ENCODE assay signal across 17 cellular contexts in the genomic region with DNA sequence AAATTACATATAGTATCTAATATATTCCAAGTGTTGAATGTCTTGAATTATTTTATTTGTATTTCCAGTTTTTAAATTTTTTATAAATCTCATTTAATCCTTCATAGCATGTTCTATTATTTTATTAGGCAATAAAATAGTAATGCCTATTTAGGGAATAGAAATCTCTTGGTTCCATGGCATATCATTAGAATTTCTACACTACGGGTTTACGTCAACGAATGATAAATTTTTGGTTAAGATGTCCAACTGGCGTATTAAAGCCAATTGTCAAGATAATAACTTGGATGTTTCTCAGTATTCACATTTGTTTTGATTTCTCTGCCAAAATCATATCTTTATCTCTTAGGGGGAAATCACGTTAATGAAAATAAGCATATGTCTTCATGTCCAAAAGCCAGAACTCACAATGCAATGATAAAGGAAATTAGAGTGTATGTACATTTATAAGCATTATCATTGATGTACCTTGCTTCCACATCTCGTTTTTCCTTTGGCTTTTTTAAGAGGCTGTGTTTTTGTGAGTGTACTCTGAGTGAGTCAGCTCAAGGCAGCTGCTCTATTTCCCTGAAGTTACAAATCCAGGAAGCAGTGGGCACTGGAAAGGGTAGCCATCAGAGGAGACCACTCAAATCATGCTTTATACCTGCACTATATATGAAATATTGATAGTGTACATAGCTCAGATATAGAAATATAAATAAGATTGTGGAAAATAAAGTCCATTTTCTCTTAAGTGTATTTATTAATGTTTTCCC.
DNase-seq lines count a peak whose midpoint lies in the region; ATAC-seq and TF ChIP-seq lines count a peak whose summit lies in the region.
"Had no signal": no experiment of that assay in that cellular context is flagged by ENCODE, and none has a peak within 500 bp of the region (broad histone marks: within the 10 kb centered on the region; RNA-seq: fewer than 3 reads in every experiment).

No MANE protein-coding gene starts in this region.

- H3K27ac ChIP-seq in ACC112 (ENCODE audit: low read depth, low read length): no peak overlapping the region
- peak overlapping the region; percentile 36 to 46 for H3K27ac ChIP-seq in coronary artery
- H3K27ac ChIP-seq in right cardiac atrium (ENCODE audit: low read length): no peak overlapping the region
- H3K27ac ChIP-seq: epithelial cell of prostate, right lobe of liver, VCaP had no signal

- intact Hi-C loops in right cardiac atrium (cut with DNase I) (no loop called here), posterior cingulate gyrus (cut with DNase I) (no loop called here), Calu3 (cut with micrococcal nuclease; ENCODE audit: unreplicated experiment) (no loop called here)

- peaks cover 8% of the 10 kb centered on the region for H3K4me1 ChIP-seq in ACC112 (ENCODE audit: control insufficient read depth, insufficient read depth, low read length, unreplicated experiment)
- H3K4me1 ChIP-seq in right cardiac atrium (ENCODE audit: control insufficient read depth, insufficient read depth, low read length): peaks cover 1% of the 10 kb centered on the region
- H3K4me1 ChIP-seq: right lobe of liver had no signal

- no peaks in the 10 kb centered on the region for H3K36me3 Mint-ChIP-seq in Calu3 (ENCODE audit: insufficient read depth, unreplicated experiment)
- H3K36me3 Mint-ChIP-seq: natural killer cell treated with Interleukin-12 subunit alpha and Interleukin-12 subunit beta and Interleukin-15 and Interleukin-18, amount 100 ng/mL, for 72 hours had no signal

- no peaks in the 10 kb centered on the region for H3K79me2 ChIP-seq in ACC112 (ENCODE audit: control insufficient read depth, insufficient read depth, low read length, unreplicated experiment)

- ATAC-seq in right cardiac atrium: peak; percentile 80 to 81
- ATAC-seq: natural killer cell treated with Interleukin-12 subunit alpha and Interleukin-12 subunit beta and Interleukin-15 and Interleukin-18, amount 100 ng/mL, for 72 hours; right lobe of liver had no signal

- WGBS in right cardiac atrium: 45% methylated on average over 6 of the region's 6 CpGs

- BruUV-seq in Calu3 (replicated peaks; lab: Mats Ljungman, UMichigan): no TSS peak

- no peaks in the 10 kb centered on the region for H3K36me3 ChIP-seq in ACC112 (ENCODE audit: insufficient read depth, low read length)
- H3K36me3 ChIP-seq: right lobe of liver had no signal

- H3K9me3 ChIP-seq in right cardiac atrium (ENCODE audit: control insufficient read depth, low read length): no peaks in the 10 kb centered on the region
- H3K9me3 ChIP-seq: right lobe of liver had no signal

- H3K4me1 Mint-ChIP-seq in Calu3 (ENCODE audit: low read depth, unreplicated experiment): no peaks in the 10 kb centered on the region

- peak overlapping the region; percentile 36; the same call in 1 of the 2 replicates for H3K4me3 ChIP-seq in ACC112 (ENCODE audit: low read depth, low read length)
- H3K4me3 ChIP-seq in coronary artery: peak overlapping the region; percentile 13
- H3K4me3 ChIP-seq in right cardiac atrium (ENCODE audit: low read length): no peak overlapping the region
- H3K4me3 ChIP-seq: lung, right lobe of liver had no signal

- TF ChIP-seq CTCF in coronary artery (IDR thresholded peaks at IDR 0.05) (no peak), Calu3 (IDR thresholded peaks at IDR 0.05; ENCODE audit: unreplicated experiment) (no peak)

- CTCF ChIA-PET in Calu3 (lab: Charles Lee): no interaction called here

- no peaks in the 10 kb centered on the region for H3K27me3 Mint-ChIP-seq in Calu3 (ENCODE audit: unreplicated experiment)
- H3K27me3 Mint-ChIP-seq: natural killer cell treated with Interleukin-12 subunit alpha and Interleukin-12 subunit beta and Interleukin-15 and Interleukin-18, amount 100 ng/mL, for 72 hours; stimulated activated naive CD8-positive, alpha-beta T cell treated with anti-CD3 and anti-CD28 coated beads, Interleukin-15, Interleukin-2, amounts not matched to agents 100 ng/mL and 50 ng/mL, for 24 hours had no signal

- DNase-seq in NCI-H446 (lab: John Stamatoyannopoulos, UW): peak; percentile 58 to 79
- no peak for DNase-seq in coronary artery (ENCODE audit: low spot score)
- DNase-seq in right cardiac atrium: no peak
- no peak for DNase-seq in DMS153 (lab: John Stamatoyannopoulos, UW)
- DNase-seq in NCI-H2196 (lab: John Stamatoyannopoulos, UW; ENCODE audit: unreplicated experiment): no peak
- no peak for DNase-seq in posterior cingulate gyrus
- no peak for DNase-seq in Calu3
- DNase-seq: ACHN; activated naive CD4-positive, alpha-beta T cell; NCI-H345; right lobe of liver had no signal

- peak overlapping the region; percentile 91 for H2AFZ ChIP-seq in ACC112 (ENCODE audit: low read length, unreplicated experiment)

- H3K27ac Mint-ChIP-seq in Calu3 (ENCODE audit: unreplicated experiment): no peak overlapping the region
- H3K27ac Mint-ChIP-seq: natural killer cell treated with Interleukin-12 subunit alpha and Interleukin-12 subunit beta and Interleukin-15 and Interleukin-18, amount 100 ng/mL, for 72 hours; stimulated activated naive CD8-positive, alpha-beta T cell treated with anti-CD3 and anti-CD28 coated beads, Interleukin-15, Interleukin-2, amounts not matched to agents 100 ng/mL and 50 ng/mL, for 24 hours had no signal

- H3K9me3 Mint-ChIP-seq in Calu3 (ENCODE audit: low read depth, unreplicated experiment): no peaks in the 10 kb centered on the region
- H3K9me3 Mint-ChIP-seq: natural killer cell treated with Interleukin-12 subunit alpha and Interleukin-12 subunit beta and Interleukin-15 and Interleukin-18, amount 100 ng/mL, for 72 hours had no signal

- H3K27me3 ChIP-seq in ACC112 (ENCODE audit: insufficient read depth, low read length) (no peaks in the 10 kb centered on the region), right cardiac atrium (ENCODE audit: control insufficient read depth, insufficient read depth) (no peaks in the 10 kb centered on the region)
- H3K27me3 ChIP-seq: right lobe of liver had no signal

- no peak overlapping the region for H3K4me3 Mint-ChIP-seq in Calu3 (ENCODE audit: low read depth, unreplicated experiment)
- H3K4me3 Mint-ChIP-seq: natural killer cell treated with Interleukin-12 subunit alpha and Interleukin-12 subunit beta and Interleukin-15 and Interleukin-18, amount 100 ng/mL, for 72 hours; stimulated activated naive CD8-positive, alpha-beta T cell treated with anti-CD3 and anti-CD28 coated beads, Interleukin-15, Interleukin-2, amounts not matched to agents 100 ng/mL and 50 ng/mL, for 24 hours had no signal

Comparison
In these comparisons a context has a peak if more than half of its experiments do, and no peak if none do; other contexts are left out.
1. H3K27ac ChIP-seq: peak in coronary artery (2 of 2); none in ACC112 (single experiment) and right cardiac atrium (single experiment).
2. DNase-seq: peak in NCI-H446 (2 of 2); none in coronary artery (single experiment), right cardiac atrium (0 of 3), DMS153 (single experiment), NCI-H2196 (single experiment), posterior cingulate gyrus (0 of 10) and Calu3 (single experiment).